Comparison of ENCODE assay signal across 18 cellular contexts in genomic region chr1:235158680-235159079, GRCh38. TPM values are rescaled to one million over a fixed set of nuclear protein-coding genes. Genes with fewer than 3 reads are reported as not detected.
A peak's percentile ranks its signal among the peaks of the same experiment; 100 is the strongest.
DNase-seq lines count a peak whose midpoint lies in the region; ATAC-seq, FAIRE-seq and TF ChIP-seq lines count a peak whose summit lies in the region.
"Had no signal": no experiment of that assay in that cellular context is flagged by ENCODE, and none has a peak within 500 bp of the region (broad histone marks: within the 10 kb centered on the region; RNA-seq: fewer than 3 reads in every experiment).

No MANE protein-coding gene starts in this region.

- no peak overlapping the region for H3K9ac ChIP-seq in HepG2 (ENCODE audit: insufficient read depth, low read depth, low read length)

- peaks cover 14% of the 10 kb centered on the region for H3K4me1 Mint-ChIP-seq in activated CD4-positive, alpha-beta T cell treated with anti-CD3 and anti-CD28 coated beads, Interleukin-2, amount 10 ng/mL, durations not matched to agents 24 days and 14 days
- peaks cover 16% of the 10 kb centered on the region for H3K4me1 Mint-ChIP-seq in activated T-helper 1 cell treated with anti-CD3 and anti-CD28 coated beads, Interleukin-12 subunit alpha, Interleukin-12 subunit beta, Interleukin-2, Interleukin-4 antibody, amounts not matched to agents 30 ng/mL and 10 ng/mL and 1 ng/mL, durations not matched to agents 14 hours and 24 hours and 36 hours (ENCODE audit: low read depth)
- peaks cover 11% of the 10 kb centered on the region for H3K4me1 Mint-ChIP-seq in type B pancreatic cell (ENCODE audit: unreplicated experiment)

- H3K27me3 ChIP-seq in HepG2 (ENCODE audit: control insufficient read depth in 1 of 2, insufficient read depth in 2 of 2, low read length in 2 of 2) (no peaks in the 10 kb centered on the region), right lobe of liver (no peaks in the 10 kb centered on the region)

- no peaks in the 10 kb centered on the region; the same call in 1 of the 2 replicates for H4K20me1 ChIP-seq in HepG2 (ENCODE audit: insufficient read depth, low read length)

- peaks cover 34% of the 10 kb centered on the region for H3K36me3 Mint-ChIP-seq in activated CD4-positive, alpha-beta T cell treated with anti-CD3 and anti-CD28 coated beads, Interleukin-2, amount 10 ng/mL, durations not matched to agents 24 days and 14 days (ENCODE audit: low read depth)
- H3K36me3 Mint-ChIP-seq in activated T-helper 1 cell treated with anti-CD3 and anti-CD28 coated beads, Interleukin-12 subunit alpha, Interleukin-12 subunit beta, Interleukin-2, Interleukin-4 antibody, amounts not matched to agents 30 ng/mL and 10 ng/mL and 1 ng/mL, durations not matched to agents 14 hours and 24 hours and 36 hours (ENCODE audit: low read depth), result peaks cover 14% of the 10 kb centered on the region
- H3K36me3 Mint-ChIP-seq in type B pancreatic cell, result peaks cover 6% of the 10 kb centered on the region

- ATAC-seq in HepG2 (no peak), right lobe of liver (no peak)

- H3K27ac Mint-ChIP-seq in activated CD4-positive, alpha-beta T cell treated with anti-CD3 and anti-CD28 coated beads, Interleukin-2, amount 10 ng/mL, durations not matched to agents 24 days and 14 days, result peak overlapping the region; percentile 35
- H3K27ac Mint-ChIP-seq in activated T-helper 1 cell treated with anti-CD3 and anti-CD28 coated beads, Interleukin-12 subunit alpha, Interleukin-12 subunit beta, Interleukin-2, Interleukin-4 antibody, amounts not matched to agents 30 ng/mL and 10 ng/mL and 1 ng/mL, durations not matched to agents 14 hours and 24 hours and 36 hours, result no peak overlapping the region
- no peak overlapping the region for H3K27ac Mint-ChIP-seq in type B pancreatic cell
- H3K27ac Mint-ChIP-seq: H9 had no signal

- intact Hi-C loops in activated CD4-positive, alpha-beta T cell treated with anti-CD3 and anti-CD28 coated beads, Interleukin-2, amount 10 ng/mL, durations not matched to agents 24 days and 14 days (cut with micrococcal nuclease), result no loop called here
- intact Hi-C loops in HepG2 (cut with micrococcal nuclease; ENCODE audit: unreplicated experiment) (no loop called here), right lobe of liver (cut with DNase I) (no loop called here)
- intact Hi-C loops in activated T-helper 1 cell treated with anti-CD3 and anti-CD28 coated beads, Interleukin-12 subunit alpha, Interleukin-12 subunit beta, Interleukin-2, Interleukin-4 antibody, amounts not matched to agents 30 ng/mL and 10 ng/mL and 1 ng/mL, durations not matched to agents 14 hours and 24 hours and 36 hours (cut with micrococcal nuclease), result no loop called here

- no peak for FAIRE-seq in HepG2 (lab: Jason Lieb, UNC)

- CTCF ChIA-PET in HepG2 (lab: Yijun Ruan, JAX; ENCODE audit: low intra/inter-chr PET ratio, low total read pairs), result no interaction called here

- POLR2A ChIA-PET in HepG2 (lab: Yijun Ruan, JAX), result interaction anchor here (1.0 to 1.4 kb wide), 2 partner anchors 29 to 31 kb away, joined by 3 to 4 read pairs; partner anchors contain the start of gene TOMM20

- H3K4me1 ChIP-seq in HepG2 (ENCODE audit: insufficient read depth, low read length), result peaks cover 54% of the 10 kb centered on the region
- peaks cover 0 to 13% (median 6%) of the 10 kb centered on the region in 4 donors for H3K4me1 ChIP-seq in right lobe of liver

- H3K27me3 Mint-ChIP-seq in activated CD4-positive, alpha-beta T cell treated with anti-CD3 and anti-CD28 coated beads, Interleukin-2, amount 10 ng/mL, durations not matched to agents 24 days and 14 days, result no peaks in the 10 kb centered on the region
- no peaks in the 10 kb centered on the region for H3K27me3 Mint-ChIP-seq in activated T-helper 1 cell treated with anti-CD3 and anti-CD28 coated beads, Interleukin-12 subunit alpha, Interleukin-12 subunit beta, Interleukin-2, Interleukin-4 antibody, amounts not matched to agents 30 ng/mL and 10 ng/mL and 1 ng/mL, durations not matched to agents 14 hours and 24 hours and 36 hours (ENCODE audit: insufficient read depth)
- H3K27me3 Mint-ChIP-seq in type B pancreatic cell, result no peaks in the 10 kb centered on the region

- TF ChIP-seq RAD21 in HepG2 (CRISPR knock-in tag; IDR thresholded peaks at IDR 0.05), result no peak

- DNase-seq in activated CD4-positive, alpha-beta T cell treated with anti-CD3 and anti-CD28 coated beads, Interleukin-2, amount 10 ng/mL, durations not matched to agents 24 days and 14 days, result no peak
- no peak for DNase-seq in activated CD4-positive, alpha-beta T cell treated with anti-CD3 and anti-CD28 coated beads, Interleukin-2, amount 50 U/mL, for 48 hours
- DNase-seq in HepG2 (ENCODE audit: low spot score) (no peak), right lobe of liver (no peak), type B pancreatic cell (ENCODE audit: extremely low spot score, unreplicated experiment) (no peak), NCI-H748 (lab: John Stamatoyannopoulos, UW; ENCODE audit: unreplicated experiment) (no peak), LoVo (ENCODE audit: low spot score) (no peak)
- no peak for DNase-seq in activated T-helper 1 cell treated with anti-CD3 and anti-CD28 coated beads, Interleukin-12 subunit alpha, Interleukin-12 subunit beta, Interleukin-2, Interleukin-4 antibody, amounts not matched to agents 30 ng/mL and 10 ng/mL and 1 ng/mL, durations not matched to agents 14 hours and 24 hours and 36 hours (ENCODE audit: low spot score)
- DNase-seq: 8988T, C1 segment of cervical spinal cord, COR-L47, H9, MM.1S, NCI-H1105 treated with DMSO at 0.1 percent for 48 hours, NCI-H1694 treated with DMSO at 0.1 percent for 48 hours, NCI-H2107, NCI-H2227 treated with DMSO at 0.1 percent for 48 hours, SIG-M5 had no signal

- in situ Hi-C loops in HepG2 (cut with HindIII; ENCODE audit: extremely low pct_ligation_motif_present, low pct_unique_long_range_greater_than_20kb), result no loop called here

- H3K4me3 ChIP-seq in HepG2 (replicated peaks in 1 of 3; ENCODE audit: insufficient read depth in 1 of 3, low read depth in 2 of 3, low read length in 3 of 3), result no peak overlapping the region
- H3K4me3 ChIP-seq in right lobe of liver, result no peak overlapping the region

- H3K36me3 ChIP-seq in HepG2 (replicated peaks in 1 of 2; ENCODE audit: control insufficient read depth in 1 of 2, insufficient read depth in 2 of 2, low read length in 2 of 2) (peaks cover 6 to 36% of the 10 kb centered on the region in 2 experiments; a peak in 4 of 5 replicates), right lobe of liver (peaks cover 0 to 36% (median 0%) of the 10 kb centered on the region in 4 donors)

- no peak for TF ChIP-seq CTCF in HepG2 (CRISPR knock-in tag; IDR thresholded peaks at IDR 0.05)
- no peak for TF ChIP-seq CTCF in right lobe of liver (IDR thresholded peaks at IDR 0.05)
- no peak for TF ChIP-seq CTCF in type B pancreatic cell (conservative IDR thresholded peaks at IDR 0.05)

- no peaks in the 10 kb centered on the region for H3K9me3 Mint-ChIP-seq in activated CD4-positive, alpha-beta T cell treated with anti-CD3 and anti-CD28 coated beads, Interleukin-2, amount 10 ng/mL, durations not matched to agents 24 days and 14 days
- no peaks in the 10 kb centered on the region for H3K9me3 Mint-ChIP-seq in activated T-helper 1 cell treated with anti-CD3 and anti-CD28 coated beads, Interleukin-12 subunit alpha, Interleukin-12 subunit beta, Interleukin-2, Interleukin-4 antibody, amounts not matched to agents 30 ng/mL and 10 ng/mL and 1 ng/mL, durations not matched to agents 14 hours and 24 hours and 36 hours
- H3K9me3 Mint-ChIP-seq in type B pancreatic cell, result no peaks in the 10 kb centered on the region
- H3K9me3 Mint-ChIP-seq: H9 had no signal

- WGBS in HepG2 (ENCODE audit: low lambda C conversion rate), result 97% methylated on average over 6 of the region's 6 CpGs
- WGBS in right lobe of liver (ENCODE audit: insufficient coverage, low coverage, low lambda C conversion rate, missing lambda C conversion rate), result 93% methylated on average over 5 of the region's 6 CpGs

- H3K9me3 ChIP-seq in HepG2 (ENCODE audit: low read length) (no peaks in the 10 kb centered on the region), right lobe of liver (no peaks in the 10 kb centered on the region)

- H3K27ac ChIP-seq in HepG2 (ENCODE audit: extremely low read length, insufficient read depth, low read length) (no peak overlapping the region), right lobe of liver (no peak overlapping the region)

- TF ChIP-seq EP300 in HepG2 (IDR thresholded peaks at IDR 0.05; ENCODE audit: low read depth in 2 of 2, low read length in 2 of 2) (no peak), HepG2 (CRISPR knock-in tag; IDR thresholded peaks at IDR 0.05; ENCODE audit: borderline replicate concordance) (no peak)

- H3K4me3 Mint-ChIP-seq in activated CD4-positive, alpha-beta T cell treated with anti-CD3 and anti-CD28 coated beads, Interleukin-2, amount 10 ng/mL, durations not matched to agents 24 days and 14 days, result peak overlapping the region; percentile 18
- peak overlapping the region; percentile 40 for H3K4me3 Mint-ChIP-seq in activated T-helper 1 cell treated with anti-CD3 and anti-CD28 coated beads, Interleukin-12 subunit alpha, Interleukin-12 subunit beta, Interleukin-2, Interleukin-4 antibody, amounts not matched to agents 30 ng/mL and 10 ng/mL and 1 ng/mL, durations not matched to agents 14 hours and 24 hours and 36 hours
- peak overlapping the region; percentile 44 for H3K4me3 Mint-ChIP-seq in type B pancreatic cell

- peaks cover 41% of the 10 kb centered on the region for H3K79me2 ChIP-seq in HepG2 (ENCODE audit: insufficient read depth, low read length)

- H3K4me2 ChIP-seq in HepG2 (ENCODE audit: low read depth, low read length), result peak overlapping the region; percentile 53

- no TSS peak for BruUV-seq in HepG2 (replicated peaks; lab: Mats Ljungman, UMichigan)

- TF ChIP-seq POLR2A in HepG2 (IDR thresholded peaks at IDR 0.05; ENCODE audit: insufficient read depth in 1 of 2, low read depth in 2 of 2, low read length in 2 of 2) (no peak), right lobe of liver (IDR thresholded peaks at IDR 0.05) (no peak)

- H2AFZ ChIP-seq in HepG2 (ENCODE audit: low read length), result no peak overlapping the region

RNA-seq across cellular contexts. Expression of gene RBM34, which starts 2.4 kb away (rescaled TPM):
- total RNA-seq in activated CD4-positive, alpha-beta T cell treated with anti-CD3 and anti-CD28 coated beads, Interleukin-2, amount 10 ng/mL, durations not matched to agents 24 days and 14 days, result 123 and 135 TPM in 2 replicates
- 73.0 and 105 TPM in 2 replicates for total RNA-seq in HepG2 (2016; rRNA removed; fragmentation: Illumina TruSeq; extraction: Trizol)
- total RNA-seq in HepG2 (2016; cell fraction: cytosol; rRNA removed; fragmentation: Illumina TruSeq; extraction: Trizol; ENCODE audit: low read depth), result 20.7 and 28.7 TPM in 2 replicates
- total RNA-seq in HepG2 (2016; cell fraction: insoluble cytoplasmic fraction; rRNA removed; fragmentation: Illumina TruSeq; extraction: Trizol), result 75.9 and 117 TPM in 2 replicates
- total RNA-seq in HepG2 (2016; cell fraction: membrane; rRNA removed; fragmentation: Illumina TruSeq; extraction: Trizol), result 40.3 and 46.0 TPM in 2 replicates
- 53.9 and 58.5 TPM in 2 replicates for total RNA-seq in HepG2 (2016; cell fraction: nucleus; rRNA removed; fragmentation: Illumina TruSeq; extraction: Trizol)
- polyA plus RNA-seq in HepG2 (2011; rRNA removed), result 29.5 and 34.7 TPM in 2 replicates
- 33.1 and 35.4 TPM in 2 replicates for polyA plus RNA-seq in HepG2 (2011; cell fraction: cytosol; rRNA removed)
- polyA plus RNA-seq in HepG2 (2011; cell fraction: nucleus; rRNA removed), result 17.2 and 19.6 TPM in 2 replicates
- 66.2 and 93.3 TPM in 2 replicates for polyA plus RNA-seq in HepG2 (2012)
- polyA plus RNA-seq in HepG2 (2016; cell fraction: cytosol; fragmentation: Illumina TruSeq; extraction: Trizol; ENCODE audit: low read depth), result 25.6 and 27.5 TPM in 2 replicates
- 124 and 129 TPM in 2 replicates for polyA plus RNA-seq in HepG2 (2016; cell fraction: insoluble cytoplasmic fraction; fragmentation: Illumina TruSeq; extraction: Trizol; ENCODE audit: low read depth)
- polyA plus RNA-seq in HepG2 (2016; cell fraction: membrane; fragmentation: Illumina TruSeq; extraction: Trizol; ENCODE audit: low read depth), result 42.1 and 46.7 TPM in 2 replicates
- polyA plus RNA-seq in HepG2 (2016; cell fraction: nucleus; fragmentation: Illumina TruSeq; extraction: Trizol; ENCODE audit: insufficient read depth, low read depth), result 66.9 and 70.6 TPM in 2 replicates
- polyA minus RNA-seq in HepG2 (2011; rRNA and poly(A)+ RNA removed; ENCODE audit: low replicate concordance), result 14.6 and 22.5 TPM in 2 replicates
- 9.6 and 17.9 TPM in 2 replicates for polyA minus RNA-seq in HepG2 (2011; cell fraction: cytosol; rRNA and poly(A)+ RNA removed)
- 50.9 and 51.7 TPM in 2 replicates for polyA minus RNA-seq in HepG2 (2011; cell fraction: nucleus; rRNA and poly(A)+ RNA removed)
- total RNA-seq in right lobe of liver, result 10 to 100 TPM; 16.6 to 37.7 (median 24.7) TPM
- total RNA-seq in activated T-helper 1 cell treated with anti-CD3 and anti-CD28 coated beads, Interleukin-12 subunit alpha, Interleukin-12 subunit beta, Interleukin-2, Interleukin-4 antibody, amounts not matched to agents 30 ng/mL and 10 ng/mL and 1 ng/mL, durations not matched to agents 14 hours and 24 hours and 36 hours, result 120 and 127 TPM in 2 replicates
- total RNA-seq in type B pancreatic cell (ENCODE audit: low replicate concordance), result 74.9 and 83.5 TPM in 2 replicates

RNA-seq across cellular contexts. Expression of gene TOMM20, which starts 30.0 kb away (rescaled TPM):
- total RNA-seq in activated CD4-positive, alpha-beta T cell treated with anti-CD3 and anti-CD28 coated beads, Interleukin-2, amount 10 ng/mL, durations not matched to agents 24 days and 14 days, result 119 and 140 TPM in 2 replicates
- total RNA-seq in HepG2 (2016; rRNA removed; fragmentation: Illumina TruSeq; extraction: Trizol), result 138 and 153 TPM in 2 replicates
- 69.4 and 87.9 TPM in 2 replicates for total RNA-seq in HepG2 (2016; cell fraction: cytosol; rRNA removed; fragmentation: Illumina TruSeq; extraction: Trizol; ENCODE audit: low read depth)
- total RNA-seq in HepG2 (2016; cell fraction: insoluble cytoplasmic fraction; rRNA removed; fragmentation: Illumina TruSeq; extraction: Trizol), result 150 and 155 TPM in 2 replicates
- total RNA-seq in HepG2 (2016; cell fraction: membrane; rRNA removed; fragmentation: Illumina TruSeq; extraction: Trizol), result 161 and 181 TPM in 2 replicates
- total RNA-seq in HepG2 (2016; cell fraction: nucleus; rRNA removed; fragmentation: Illumina TruSeq; extraction: Trizol), result 122 and 141 TPM in 2 replicates
- 298 and 376 TPM in 2 replicates for polyA plus RNA-seq in HepG2 (2011; rRNA removed)
- polyA plus RNA-seq in HepG2 (2011; cell fraction: cytosol; rRNA removed), result 138 and 172 TPM in 2 replicates
- polyA plus RNA-seq in HepG2 (2011; cell fraction: nucleus; rRNA removed), result 48.3 and 58.7 TPM in 2 replicates
- polyA plus RNA-seq in HepG2 (2012), result 275 and 344 TPM in 2 replicates
- polyA plus RNA-seq in HepG2 (2016; cell fraction: cytosol; fragmentation: Illumina TruSeq; extraction: Trizol; ENCODE audit: low read depth), result 107 and 127 TPM in 2 replicates
- polyA plus RNA-seq in HepG2 (2016; cell fraction: insoluble cytoplasmic fraction; fragmentation: Illumina TruSeq; extraction: Trizol; ENCODE audit: low read depth), result 138 and 146 TPM in 2 replicates
- polyA plus RNA-seq in HepG2 (2016; cell fraction: membrane; fragmentation: Illumina TruSeq; extraction: Trizol; ENCODE audit: low read depth), result 182 and 204 TPM in 2 replicates
- 192 and 196 TPM in 2 replicates for polyA plus RNA-seq in HepG2 (2016; cell fraction: nucleus; fragmentation: Illumina TruSeq; extraction: Trizol; ENCODE audit: insufficient read depth, low read depth)
- 29.6 and 82.1 TPM in 2 replicates for polyA minus RNA-seq in HepG2 (2011; rRNA and poly(A)+ RNA removed; ENCODE audit: low replicate concordance)
- polyA minus RNA-seq in HepG2 (2011; cell fraction: cytosol; rRNA and poly(A)+ RNA removed), result 136 and 144 TPM in 2 replicates
- polyA minus RNA-seq in HepG2 (2011; cell fraction: nucleus; rRNA and poly(A)+ RNA removed), result 77.8 and 97.8 TPM in 2 replicates
- 10 to 100 TPM; 33.0 to 59.2 (median 42.7) TPM for total RNA-seq in right lobe of liver
- 112 and 137 TPM in 2 replicates for total RNA-seq in activated T-helper 1 cell treated with anti-CD3 and anti-CD28 coated beads, Interleukin-12 subunit alpha, Interleukin-12 subunit beta, Interleukin-2, Interleukin-4 antibody, amounts not matched to agents 30 ng/mL and 10 ng/mL and 1 ng/mL, durations not matched to agents 14 hours and 24 hours and 36 hours
- 113 and 119 TPM in 2 replicates for total RNA-seq in type B pancreatic cell (ENCODE audit: low replicate concordance)
